In genomic region chr10:45710200-45710796, GRCh38 we compare ENCODE assay signal across 1 cellular context.
A peak's percentile ranks its signal among the peaks of the same experiment; 100 is the strongest.
TF ChIP-seq lines count a peak whose summit lies in the region.
"Not testable (repeated sequence)": the region's sequence is repeated elsewhere in the genome, so short reads cannot be mapped to it uniquely, and the experiment has no call there.

No MANE protein-coding gene starts in this region.

TF ChIP-seq in HepG2, 621 proteins besides CTCF, POLR2A, EP300 and RAD21 (continued from another document):
- TF ChIP-seq, protein P1, sequence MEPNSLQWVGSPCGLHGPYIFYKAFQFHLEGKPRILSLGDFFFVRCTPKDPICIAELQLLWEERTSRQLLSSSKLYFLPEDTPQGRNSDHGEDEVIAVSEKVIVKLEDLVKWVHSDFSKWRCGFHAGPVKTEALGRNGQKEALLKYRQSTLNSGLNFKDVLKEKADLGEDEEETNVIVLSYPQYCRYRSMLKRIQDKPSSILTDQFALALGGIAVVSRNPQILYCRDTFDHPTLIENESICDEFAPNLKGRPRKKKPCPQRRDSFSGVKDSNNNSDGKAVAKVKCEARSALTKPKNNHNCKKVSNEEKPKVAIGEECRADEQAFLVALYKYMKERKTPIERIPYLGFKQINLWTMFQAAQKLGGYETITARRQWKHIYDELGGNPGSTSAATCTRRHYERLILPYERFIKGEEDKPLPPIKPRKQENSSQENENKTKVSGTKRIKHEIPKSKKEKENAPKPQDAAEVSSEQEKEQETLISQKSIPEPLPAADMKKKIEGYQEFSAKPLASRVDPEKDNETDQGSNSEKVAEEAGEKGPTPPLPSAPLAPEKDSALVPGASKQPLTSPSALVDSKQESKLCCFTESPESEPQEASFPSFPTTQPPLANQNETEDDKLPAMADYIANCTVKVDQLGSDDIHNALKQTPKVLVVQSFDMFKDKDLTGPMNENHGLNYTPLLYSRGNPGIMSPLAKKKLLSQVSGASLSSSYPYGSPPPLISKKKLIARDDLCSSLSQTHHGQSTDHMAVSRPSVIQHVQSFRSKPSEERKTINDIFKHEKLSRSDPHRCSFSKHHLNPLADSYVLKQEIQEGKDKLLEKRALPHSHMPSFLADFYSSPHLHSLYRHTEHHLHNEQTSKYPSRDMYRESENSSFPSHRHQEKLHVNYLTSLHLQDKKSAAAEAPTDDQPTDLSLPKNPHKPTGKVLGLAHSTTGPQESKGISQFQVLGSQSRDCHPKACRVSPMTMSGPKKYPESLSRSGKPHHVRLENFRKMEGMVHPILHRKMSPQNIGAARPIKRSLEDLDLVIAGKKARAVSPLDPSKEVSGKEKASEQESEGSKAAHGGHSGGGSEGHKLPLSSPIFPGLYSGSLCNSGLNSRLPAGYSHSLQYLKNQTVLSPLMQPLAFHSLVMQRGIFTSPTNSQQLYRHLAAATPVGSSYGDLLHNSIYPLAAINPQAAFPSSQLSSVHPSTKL (CRISPR knock-in tag; IDR thresholded peaks at IDR 0.05), result peak; percentile 53; the same call in 1 of the 2 replicates
- not testable (repeated sequence) for TF ChIP-seq SOX6 (IDR thresholded peaks at IDR 0.05)
- peak; percentile 45; the same call in 1 of the 2 replicates for TF ChIP-seq SOX6 (CRISPR knock-in tag; IDR thresholded peaks at IDR 0.05)
- 0 out of 2 replicates have a peak, but pooled peaks have one; percentile 29 for TF ChIP-seq PAXIP1 (CRISPR knock-in tag; conservative IDR thresholded peaks at IDR 0.05)
- TF ChIP-seq NCOA2 (CRISPR knock-in tag; IDR thresholded peaks at IDR 0.05), result peak; percentile 63; the same call in 1 of the 2 replicates
- peak; percentile 21; the same call in 1 of the 2 replicates for TF ChIP-seq NFIC (IDR thresholded peaks at IDR 0.05; ENCODE audit: low read length)
- TF ChIP-seq FOXA3 (CRISPR knock-in tag; IDR thresholded peaks at IDR 0.05), result peak; percentile 39; the same call in 1 of the 2 replicates
- TF ChIP-seq NR2F1 (CRISPR knock-in tag; IDR thresholded peaks at IDR 0.05), result 0 out of 4 replicates have a peak, but pooled peaks of 1 of the 2 experiments have one; percentile 14
- TF ChIP-seq SAP130 (CRISPR knock-in tag; IDR thresholded peaks at IDR 0.05; ENCODE audit: low read depth), result 0 out of 2 replicates have a peak, but pooled peaks have one; percentile 15
- peak; percentile 65; the same call in 1 of the 2 replicates for TF ChIP-seq SOX5 (CRISPR knock-in tag; IDR thresholded peaks at IDR 0.05; ENCODE audit: borderline replicate concordance)
- 0 out of 2 replicates have a peak, but pooled peaks have one; percentile 37 for TF ChIP-seq IRF2 (CRISPR knock-in tag; IDR thresholded peaks at IDR 0.05)
- TF ChIP-seq KDM6A (CRISPR knock-in tag; IDR thresholded peaks at IDR 0.05; ENCODE audit: low read depth), result peak; percentile 19; the same call in 1 of the 2 replicates
- TF ChIP-seq FOXA1 (IDR thresholded peaks at IDR 0.05), result 0 out of 2 replicates have a peak, but pooled peaks have one; percentile 37
- peak; percentile 41 for TF ChIP-seq FOXA1 (CRISPR knock-in tag; IDR thresholded peaks at IDR 0.05)
